9 cellular contexts compared by ENCODE assay signal in genomic region chr14:65502676-65503124, GRCh38.
DNase-seq lines count a peak whose midpoint lies in the region; ATAC-seq, FAIRE-seq and TF ChIP-seq lines count a peak whose summit lies in the region.
"Had no signal": no experiment of that assay in that cellular context is flagged by ENCODE, and none has a peak within 500 bp of the region (broad histone marks: within the 10 kb centered on the region; RNA-seq: fewer than 3 reads in every experiment).

No MANE protein-coding gene starts in this region.

- no peak overlapping the region for H3K9ac ChIP-seq in keratinocyte (ENCODE audit: control insufficient read depth, extremely low read depth, insufficient read depth, low read length)

- dilution Hi-C loops in keratinocyte (cut with MboI; ENCODE audit: extremely low pct_ligation_motif_present, low sequenced_read_pairs) = no loop called here

- no peak overlapping the region for H3K27ac ChIP-seq in keratinocyte (ENCODE audit: control insufficient read depth, insufficient read depth, low read length)

- no peaks in the 10 kb centered on the region for H3K79me2 ChIP-seq in keratinocyte (ENCODE audit: control insufficient read depth, insufficient read depth, low read length)

- DNase-seq in RPMI7951 (ENCODE audit: low read depth) (peak; percentile 74), keratinocyte (ENCODE audit: low read depth, low spot score) (no peak), NCI-H2029 (lab: John Stamatoyannopoulos, UW) (no peak), posterior cingulate gyrus (no peak)
- DNase-seq: NCI-H524 had no signal

- intact Hi-C loops in posterior cingulate gyrus (cut with DNase I) = no loop called here

- peak; percentile 49 for ATAC-seq in GM18508 (IDR thresholded peaks at IDR 0.05; ENCODE audit: insufficient read depth, unreplicated experiment)
- peak; percentile 70 for ATAC-seq in HG02759 (IDR thresholded peaks at IDR 0.05; ENCODE audit: unreplicated experiment)
- ATAC-seq in HG03039 (IDR thresholded peaks at IDR 0.05; ENCODE audit: unreplicated experiment) = no peak
- ATAC-seq in GM21528 (IDR thresholded peaks at IDR 0.05; ENCODE audit: low FRiP score, unreplicated experiment) = no peak

- H3K4me2 ChIP-seq in keratinocyte (ENCODE audit: control insufficient read depth, extremely low read depth, insufficient read depth, low read depth, low read length) = peak overlapping the region; percentile 5

- H3K36me3 ChIP-seq in keratinocyte (ENCODE audit: control insufficient read depth in 2 of 2, extremely low read depth in 1 of 2, insufficient read depth in 2 of 2, low read length in 2 of 2) = no peaks in the 10 kb centered on the region

- no peak for FAIRE-seq in keratinocyte (lab: Jason Lieb, UNC)

- no peak overlapping the region for H3K4me3 ChIP-seq in keratinocyte (ENCODE audit: control insufficient read depth in 2 of 3, extremely low read depth in 1 of 3, insufficient read depth in 2 of 3, low read depth in 1 of 3, low read length in 3 of 3)

- no peak for TF ChIP-seq CTCF in keratinocyte (optimal IDR thresholded peaks at IDR 0.05 in 1 of 3, IDR thresholded peaks at IDR 0.05 in 1 of 3, conservative IDR thresholded peaks at IDR 0.05 in 1 of 3; ENCODE audit: extremely low read depth in 1 of 3, insufficient read depth in 2 of 3, low read length in 3 of 3)

- no peak overlapping the region for H2AFZ ChIP-seq in keratinocyte (ENCODE audit: control insufficient read depth, low read length)

- H3K9me1 ChIP-seq in keratinocyte (ENCODE audit: control insufficient read depth, extremely low read depth, insufficient read depth, low read length) = no peaks in the 10 kb centered on the region

- H4K20me1 ChIP-seq in keratinocyte (ENCODE audit: control insufficient read depth, extremely low read depth, insufficient read depth, low read length) = no peaks in the 10 kb centered on the region

- H3K27me3 ChIP-seq in keratinocyte (ENCODE audit: control insufficient read depth, extremely low read depth, insufficient read depth, low read length) = no peaks in the 10 kb centered on the region

- peaks cover 6% of the 10 kb centered on the region for H3K4me1 ChIP-seq in keratinocyte (ENCODE audit: control insufficient read depth, extremely low read depth, insufficient read depth, low read length)

- no peaks in the 10 kb centered on the region for H3K9me3 ChIP-seq in keratinocyte (ENCODE audit: control insufficient read depth, low read depth, low read length)

Comparison
In these comparisons a context has a peak if more than half of its experiments do, and no peak if none do; other contexts are left out.
1. ATAC-seq: peak in GM18508 (single experiment) and HG02759 (single experiment); none in HG03039 (single experiment) and GM21528 (single experiment).